Comparison of ENCODE assay signal across 18 cellular contexts in genomic region chr12:75790219-75790618, GRCh38.
DNase-seq lines count a peak whose midpoint lies in the region; ATAC-seq and TF ChIP-seq lines count a peak whose summit lies in the region.
"Had no signal": no experiment of that assay in that cellular context is flagged by ENCODE, and none has a peak within 500 bp of the region (broad histone marks: within the 10 kb centered on the region; RNA-seq: fewer than 3 reads in every experiment).

No MANE protein-coding gene starts in this region.

- ATAC-seq in natural killer cell (peak; percentile 79 to 89 (median 81)), HG03378 (IDR thresholded peaks at IDR 0.05; ENCODE audit: unreplicated experiment) (no peak)
- ATAC-seq: body of pancreas; stimulated activated memory B cell treated with anti-CD40 and anti-IgM and Interleukin-4, amounts not matched to agents 10 μg/mL and 1 μg/mL and 100 μg/mL, for 72 hours had no signal

- DNase-seq in NK-92 treated with Interleukin-12 subunit alpha and Interleukin-12 subunit beta, amount 100 ng/mL, for 24 hours (lab: John Stamatoyannopoulos, UW): peak; percentile 5
- DNase-seq in NK-92 (lab: John Stamatoyannopoulos, UW; ENCODE audit: unreplicated experiment) (no peak), HFFc6 (peak; percentile 10), natural killer cell (no peak), GF-D8 (lab: John Stamatoyannopoulos, UW) (no peak), NCI-H1930 (lab: John Stamatoyannopoulos, UW) (no peak)
- no peak for DNase-seq in activated naive CD8-positive, alpha-beta T cell treated with anti-CD3 and anti-CD28 coated beads for 36 hours
- DNase-seq: activated gamma-delta T cell, body of pancreas, head of caudate nucleus, NCI-H1436, NCI-H2227 treated with DMSO at 0.1 percent for 48 hours, SHP77, tibial artery had no signal

- H3K36me3 Mint-ChIP-seq in HFFc6 (ENCODE audit: low read depth) (no peaks in the 10 kb centered on the region), natural killer cell (peaks cover 6% of the 10 kb centered on the region)
- H3K36me3 Mint-ChIP-seq in activated naive CD8-positive, alpha-beta T cell treated with anti-CD3 and anti-CD28 coated beads for 36 hours: no peaks in the 10 kb centered on the region
- H3K36me3 Mint-ChIP-seq: memory B cell; stimulated activated memory B cell treated with anti-CD40 and anti-IgM and Interleukin-4, amounts not matched to agents 10 μg/mL and 1 μg/mL and 100 μg/mL, for 72 hours had no signal

- intact Hi-C loops in natural killer cell (cut with micrococcal nuclease): no loop called here

- H3K9me3 Mint-ChIP-seq in HFFc6 (no peaks in the 10 kb centered on the region), natural killer cell (no peaks in the 10 kb centered on the region)
- no peaks in the 10 kb centered on the region for H3K9me3 Mint-ChIP-seq in activated naive CD8-positive, alpha-beta T cell treated with anti-CD3 and anti-CD28 coated beads for 36 hours
- H3K9me3 Mint-ChIP-seq: memory B cell; nephron; stimulated activated memory B cell treated with anti-CD40 and anti-IgM and Interleukin-4, amounts not matched to agents 10 μg/mL and 1 μg/mL and 100 μg/mL, for 72 hours had no signal

- no peak overlapping the region for H3K4me3 Mint-ChIP-seq in HFFc6
- H3K4me3 Mint-ChIP-seq in activated naive CD8-positive, alpha-beta T cell treated with anti-CD3 and anti-CD28 coated beads for 36 hours: peak overlapping the region; percentile 14
- H3K4me3 Mint-ChIP-seq in natural killer cell: peak overlapping the region; percentile 52
- H3K4me3 Mint-ChIP-seq: memory B cell; nephron; stimulated activated memory B cell treated with anti-CD40 and anti-IgM and Interleukin-4, amounts not matched to agents 10 μg/mL and 1 μg/mL and 100 μg/mL, for 72 hours had no signal

- peaks cover 34% of the 10 kb centered on the region for H3K4me1 Mint-ChIP-seq in HFFc6 (ENCODE audit: low read depth)
- peaks cover 27% of the 10 kb centered on the region for H3K4me1 Mint-ChIP-seq in activated naive CD8-positive, alpha-beta T cell treated with anti-CD3 and anti-CD28 coated beads for 36 hours
- H3K4me1 Mint-ChIP-seq in natural killer cell: peaks cover 8 to 11% of the 10 kb centered on the region in 2 donors
- H3K4me1 Mint-ChIP-seq: memory B cell; stimulated activated memory B cell treated with anti-CD40 and anti-IgM and Interleukin-4, amounts not matched to agents 10 μg/mL and 1 μg/mL and 100 μg/mL, for 72 hours had no signal

- TF ChIP-seq CTCF in HFFc6 (IDR thresholded peaks at IDR 0.05) (no peak), natural killer cell (IDR thresholded peaks at IDR 0.05) (no peak)

- H3K27ac Mint-ChIP-seq in HFFc6 (peak overlapping the region; percentile 15; the same call in 1 of the 2 replicates), natural killer cell (peak overlapping the region; percentile 82 to 92)
- H3K27ac Mint-ChIP-seq in activated naive CD8-positive, alpha-beta T cell treated with anti-CD3 and anti-CD28 coated beads for 36 hours: peak overlapping the region; percentile 73
- H3K27ac Mint-ChIP-seq: memory B cell; nephron; stimulated activated memory B cell treated with anti-CD40 and anti-IgM and Interleukin-4, amounts not matched to agents 10 μg/mL and 1 μg/mL and 100 μg/mL, for 72 hours had no signal

- H3K27me3 Mint-ChIP-seq in HFFc6 (ENCODE audit: insufficient read depth) (peaks cover 1% of the 10 kb centered on the region), natural killer cell (ENCODE audit: low read depth in 2 of 2) (peaks cover 18 to 20% of the 10 kb centered on the region in 2 donors)
- peaks cover 24% of the 10 kb centered on the region for H3K27me3 Mint-ChIP-seq in activated naive CD8-positive, alpha-beta T cell treated with anti-CD3 and anti-CD28 coated beads for 36 hours

Comparison
In these comparisons a context has a peak if more than half of its experiments do, and no peak if none do; other contexts are left out.
1. DNase-seq: peak in NK-92 treated with Interleukin-12 subunit alpha and Interleukin-12 subunit beta, amount 100 ng/mL, for 24 hours (single experiment) and HFFc6 (single experiment); none in NK-92 (single experiment), activated naive CD8-positive, alpha-beta T cell treated with anti-CD3 and anti-CD28 coated beads for 36 hours (single experiment), natural killer cell (single experiment), GF-D8 (single experiment) and NCI-H1930 (0 of 2).
2. H3K27ac Mint-ChIP-seq: peak in every context shown above with its lines; median percentile 87 in natural killer cell; 73 in activated naive CD8-positive, alpha-beta T cell treated with anti-CD3 and anti-CD28 coated beads for 36 hours; 15 in HFFc6.